2 cellular contexts compared by ENCODE assay signal in genomic region chr1:205301842-205302588, GRCh38.
A peak's percentile ranks its signal among the peaks of the same experiment; 100 is the strongest.
TF ChIP-seq lines count a peak whose summit lies in the region.

No MANE protein-coding gene starts in this region.

TF ChIP-seq in A549, 52 proteins besides CTCF, POLR2A, EP300 and RAD21:
- TF ChIP-seq FOXS1 (CRISPR knock-in tag; IDR thresholded peaks at IDR 0.05) (peak; percentile 45; the same call in 1 of the 2 replicates), HEYL (CRISPR knock-in tag; IDR thresholded peaks at IDR 0.05) (no peak), RCOR1 (IDR thresholded peaks at IDR 0.05; ENCODE audit: low read depth, low read length) (no peak), HMGXB4 (CRISPR knock-in tag; IDR thresholded peaks at IDR 0.05; ENCODE audit: borderline replicate concordance) (0 out of 2 replicates have a peak, but pooled peaks have one; percentile 22), HOXB5 (CRISPR knock-in tag; IDR thresholded peaks at IDR 0.05) (peak; percentile 83), CBX8 (IDR thresholded peaks at IDR 0.05) (no peak), SREBF2 (IDR thresholded peaks at IDR 0.05) (no peak), RNF2 (IDR thresholded peaks at IDR 0.05; ENCODE audit: borderline replicate concordance, low read depth) (no peak), CHD4 (IDR thresholded peaks at IDR 0.05; ENCODE audit: borderline replicate concordance) (no peak), HOXB13 (CRISPR knock-in tag; IDR thresholded peaks at IDR 0.05; ENCODE audit: low read depth) (0 out of 2 replicates have a peak, but pooled peaks have one; percentile 22), EHF (CRISPR knock-in tag; IDR thresholded peaks at IDR 0.05) (peak; percentile 60; the same call in 1 of the 2 replicates), TP53 (CRISPR knock-in tag; IDR thresholded peaks at IDR 0.05) (no peak), ESRRA (IDR thresholded peaks at IDR 0.05; ENCODE audit: borderline replicate concordance, low read length) (no peak), BHLHE40 (IDR thresholded peaks at IDR 0.05; ENCODE audit: low read depth, low read length) (no peak), BCL3 (IDR thresholded peaks at IDR 0.05) (no peak), KDM1A (IDR thresholded peaks at IDR 0.05; ENCODE audit: low read depth) (no peak), NR3C1 (IDR thresholded peaks at IDR 0.05) (no peak), HDAC2 (IDR thresholded peaks at IDR 0.05) (no peak), CHD2 (IDR thresholded peaks at IDR 0.05; ENCODE audit: low read length, partially characterized antibody) (no peak), JUN (IDR thresholded peaks at IDR 0.05) (no peak), ZSCAN20 (CRISPR knock-in tag; IDR thresholded peaks at IDR 0.05) (no peak), NFE2L2 (conservative IDR thresholded peaks at IDR 0.05; ENCODE audit: low read length) (no peak), KDM5A (IDR thresholded peaks at IDR 0.05) (no peak), ATOH8 (CRISPR knock-in tag; IDR thresholded peaks at IDR 0.05; ENCODE audit: low read depth) (0 out of 2 replicates have a peak, but pooled peaks have one; percentile 10), TFCP2L1 (CRISPR knock-in tag; IDR thresholded peaks at IDR 0.05) (no peak)

TF ChIP-seq in IMR-90, 13 proteins besides CTCF, POLR2A, EP300 and RAD21:
- TF ChIP-seq BHLHE40 (IDR thresholded peaks at IDR 0.05; ENCODE audit: low read depth, low read length): no peak
TF ChIP-seq in IMR-90: peak in this region for 0.
